ENCODE assay signal across 8 cellular contexts in the genomic region with DNA sequence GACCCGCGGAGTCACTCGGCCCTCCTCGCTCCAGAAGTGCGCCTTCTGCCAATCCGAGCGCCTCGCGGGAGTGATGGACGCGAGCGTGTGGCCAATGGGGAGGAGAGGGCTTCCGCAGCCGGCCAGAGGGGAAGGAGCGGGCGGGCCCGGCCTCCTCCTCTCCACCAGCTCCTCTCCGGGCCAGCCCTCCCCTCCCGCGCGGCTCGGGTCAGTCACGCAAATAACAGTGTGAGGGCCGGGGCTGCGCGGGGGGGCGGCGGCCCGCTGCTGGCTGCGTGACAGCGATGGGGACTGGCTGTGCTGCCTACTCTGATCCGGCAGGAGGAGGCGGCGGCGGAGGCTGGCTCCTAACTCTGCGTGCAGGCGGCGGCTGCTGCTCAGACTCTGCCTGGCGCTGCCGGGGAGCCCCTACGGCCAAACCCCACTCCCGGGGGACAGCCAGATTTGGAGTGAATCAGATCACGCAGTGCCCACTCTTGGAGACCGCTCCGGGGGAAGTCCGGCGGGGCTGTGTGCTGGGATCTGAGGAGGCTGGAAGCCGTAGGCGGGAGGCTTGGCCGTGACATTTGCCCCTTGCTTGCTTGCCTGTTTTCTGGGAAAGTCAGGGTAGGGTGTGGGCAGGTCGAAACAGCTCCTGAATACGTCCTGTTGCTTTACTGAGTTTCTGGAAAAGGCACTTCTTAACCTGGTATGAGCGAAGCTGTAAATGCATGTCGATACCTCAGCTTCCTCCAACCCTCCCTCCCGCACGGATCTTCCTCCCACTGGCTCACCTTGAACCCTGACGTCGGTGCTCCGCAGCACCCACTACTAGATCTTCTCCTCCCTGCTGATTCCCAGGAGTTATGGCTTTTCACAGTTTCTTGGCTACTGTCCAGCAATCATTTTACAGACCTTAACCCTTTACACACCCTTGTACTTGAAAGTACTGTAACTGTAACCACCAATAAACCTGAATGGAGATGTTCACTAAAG.
DNase-seq lines count a peak whose midpoint lies in the region; ATAC-seq and TF ChIP-seq lines count a peak whose summit lies in the region.

No MANE protein-coding gene starts in this region.

- peak overlapping the region; percentile 83 for H3K9ac ChIP-seq in fibroblast of lung (ENCODE audit: insufficient read depth, low read length)

- TF ChIP-seq CTCF in CD8-positive, alpha-beta T cell (IDR thresholded peaks at IDR 0.05), result peak; percentile 52
- peak; percentile 41 to 42 for TF ChIP-seq CTCF in fibroblast of lung (conservative IDR thresholded peaks at IDR 0.05 in 1 of 2, IDR thresholded peaks at IDR 0.05 in 1 of 2; ENCODE audit: low read depth in 1 of 2, low read length in 2 of 2)

- no peaks in the 10 kb centered on the region for H3K27me3 ChIP-seq in CD8-positive, alpha-beta T cell (ENCODE audit: insufficient read depth, low read length)
- no peaks in the 10 kb centered on the region for H3K27me3 ChIP-seq in fibroblast of lung (ENCODE audit: control insufficient read depth, insufficient read depth, low read length)

- peak; percentile 42 for ATAC-seq in CD8-positive, alpha-beta T cell
- peak; percentile 79 for ATAC-seq in GM18868 (IDR thresholded peaks at IDR 0.05; ENCODE audit: unreplicated experiment)
- ATAC-seq in HG03025 (IDR thresholded peaks at IDR 0.05; ENCODE audit: low FRiP score, unreplicated experiment), result peak; percentile 83
- ATAC-seq in naive B cell (ENCODE audit: low read depth in 2 of 2), result peak; percentile 73

- no peaks in the 10 kb centered on the region for H4K20me1 ChIP-seq in fibroblast of lung (ENCODE audit: control insufficient read depth, extremely low read depth, insufficient read depth, low read length)

- no peaks in the 10 kb centered on the region for H3K36me3 ChIP-seq in CD8-positive, alpha-beta T cell (ENCODE audit: insufficient read depth, low read length)
- H3K36me3 ChIP-seq in fibroblast of lung (ENCODE audit: control insufficient read depth, insufficient read depth, low read length), result no peaks in the 10 kb centered on the region

- CTCF ChIA-PET in CD8-positive, alpha-beta T cell (lab: Charles Lee), result interaction anchor here (0.8 to 6.7 kb wide), 21 partner anchors 10 to 228 kb away, joined by 3 to 68 read pairs (median 5); a partner anchor contains a TSS
- CTCF ChIA-PET in activated CD4-positive, alpha-beta memory T cell treated with anti-CD3 and anti-CD28 coated beads for 36 hours (lab: Charles Lee), result interaction anchor here (0.7 to 2.8 kb wide), 17 partner anchors 11 to 305 kb away, joined by 3 to 30 read pairs (median 4); a partner anchor contains a TSS

- no peaks in the 10 kb centered on the region for H3K9me3 ChIP-seq in CD8-positive, alpha-beta T cell (ENCODE audit: low read length)
- H3K9me3 ChIP-seq in fibroblast of lung (ENCODE audit: control insufficient read depth, insufficient read depth, low read depth, low read length), result no peaks in the 10 kb centered on the region

- H3K4me3 ChIP-seq in CD8-positive, alpha-beta T cell (ENCODE audit: low read depth, low read length), result peak overlapping the region; percentile 80
- peak overlapping the region; percentile 65 to 85 (median 78) for H3K4me3 ChIP-seq in fibroblast of lung (replicated peaks in 1 of 4; ENCODE audit: control extremely low read depth in 1 of 4, insufficient read depth in 1 of 4, low read depth in 3 of 4, low read length in 4 of 4)

- intact Hi-C loops in CD8-positive, alpha-beta T cell (cut with DNase I, micrococcal nuclease), result loop anchor here (1.0 to 10.0 kb wide), 11 partner anchors 16 to 609 kb away; a partner anchor contains a TSS
- intact Hi-C loops in activated CD4-positive, alpha-beta memory T cell treated with anti-CD3 and anti-CD28 coated beads for 36 hours (cut with micrococcal nuclease), result loop anchor here (1.0 to 5.0 kb wide), 11 partner anchors 16 to 379 kb away; a partner anchor contains a TSS

- H3K27me3 Mint-ChIP-seq in CD8-positive, alpha-beta T cell (ENCODE audit: low read depth), result no peaks in the 10 kb centered on the region
- H3K27me3 Mint-ChIP-seq in activated CD4-positive, alpha-beta memory T cell treated with anti-CD3 and anti-CD28 coated beads for 36 hours, result no peaks in the 10 kb centered on the region
- no peaks in the 10 kb centered on the region for H3K27me3 Mint-ChIP-seq in naive B cell

- H3K36me3 Mint-ChIP-seq in CD8-positive, alpha-beta T cell, result peaks cover 14% of the 10 kb centered on the region
- H3K36me3 Mint-ChIP-seq in activated CD4-positive, alpha-beta memory T cell treated with anti-CD3 and anti-CD28 coated beads for 36 hours, result no peaks in the 10 kb centered on the region
- H3K36me3 Mint-ChIP-seq in naive B cell, result no peaks in the 10 kb centered on the region

- H3K9me3 Mint-ChIP-seq in CD8-positive, alpha-beta T cell, result no peaks in the 10 kb centered on the region
- no peaks in the 10 kb centered on the region for H3K9me3 Mint-ChIP-seq in activated CD4-positive, alpha-beta memory T cell treated with anti-CD3 and anti-CD28 coated beads for 36 hours
- H3K9me3 Mint-ChIP-seq in naive B cell, result peaks cover 0 to 6% (median 0%) of the 10 kb centered on the region in 7 donors

- peaks cover 19% of the 10 kb centered on the region for H3K4me1 ChIP-seq in CD8-positive, alpha-beta T cell (ENCODE audit: insufficient read depth, low read length)
- H3K4me1 ChIP-seq in fibroblast of lung (ENCODE audit: control insufficient read depth, extremely low read depth, insufficient read depth, low read length), result peaks cover 2% of the 10 kb centered on the region

- peak overlapping the region; percentile 88 for H3K27ac ChIP-seq in CD8-positive, alpha-beta T cell (ENCODE audit: low read depth, low read length)
- H3K27ac ChIP-seq in fibroblast of lung (ENCODE audit: insufficient read depth, low read length), result peak overlapping the region; percentile 98

- H3K27ac Mint-ChIP-seq in CD8-positive, alpha-beta T cell, result peak overlapping the region; percentile 95
- peak overlapping the region; percentile 89 for H3K27ac Mint-ChIP-seq in activated CD4-positive, alpha-beta memory T cell treated with anti-CD3 and anti-CD28 coated beads for 36 hours
- peak overlapping the region; percentile 70 to 98 (median 94) for H3K27ac Mint-ChIP-seq in naive B cell

- peak in 1 of 7 experiments; percentile 18 for DNase-seq in CD8-positive, alpha-beta T cell
- DNase-seq in NCI-H2196 (lab: John Stamatoyannopoulos, UW; ENCODE audit: unreplicated experiment), result peak; percentile 29
- DNase-seq in activated CD4-positive, alpha-beta memory T cell treated with anti-CD3 and anti-CD28 coated beads for 36 hours, result peak; percentile 59
- DNase-seq in fibroblast of lung (ENCODE audit: low read depth in 2 of 2), result peak; percentile 61 to 100
- DNase-seq in naive B cell, result no peak
- DNase-seq in MV-4-11 (lab: John Stamatoyannopoulos, UW), result no peak

- H2AFZ ChIP-seq in fibroblast of lung (ENCODE audit: low read length), result peak overlapping the region; percentile 77

- H3K79me2 ChIP-seq in fibroblast of lung (ENCODE audit: control insufficient read depth, insufficient read depth, low read length), result peaks cover 3% of the 10 kb centered on the region

- H3K4me2 ChIP-seq in fibroblast of lung (ENCODE audit: extremely low read depth, insufficient read depth, low read length), result peak overlapping the region; percentile 100

- H3K4me1 Mint-ChIP-seq in CD8-positive, alpha-beta T cell (ENCODE audit: low read depth), result peaks cover 28% of the 10 kb centered on the region
- H3K4me1 Mint-ChIP-seq in activated CD4-positive, alpha-beta memory T cell treated with anti-CD3 and anti-CD28 coated beads for 36 hours (ENCODE audit: low read depth), result peaks cover 22% of the 10 kb centered on the region
- H3K4me1 Mint-ChIP-seq in naive B cell, result peaks cover 16 to 28% (median 17%) of the 10 kb centered on the region in 3 donors

- H3K4me3 Mint-ChIP-seq in CD8-positive, alpha-beta T cell, result peak overlapping the region; percentile 99
- H3K4me3 Mint-ChIP-seq in activated CD4-positive, alpha-beta memory T cell treated with anti-CD3 and anti-CD28 coated beads for 36 hours, result peak overlapping the region; percentile 95
- peak overlapping the region; percentile 88 to 99 (median 98) for H3K4me3 Mint-ChIP-seq in naive B cell

- POLR2A ChIA-PET in CD8-positive, alpha-beta T cell (lab: Charles Lee), result interaction anchor here (0.7 to 4.9 kb wide), 30 partner anchors 9 to 424 kb away, joined by 3 to 142 read pairs (median 6); a partner anchor contains a TSS
- POLR2A ChIA-PET in activated CD4-positive, alpha-beta memory T cell treated with anti-CD3 and anti-CD28 coated beads for 36 hours (lab: Charles Lee), result interaction anchor here (0.6 to 4.7 kb wide), 14 partner anchors 10 to 227 kb away, joined by 3 to 42 read pairs (median 4); a partner anchor contains a TSS

Comparison
In these comparisons a context has a peak if more than half of its experiments do, and no peak if none do; other contexts are left out.
1. DNase-seq: peak in NCI-H2196 (single experiment), activated CD4-positive, alpha-beta memory T cell treated with anti-CD3 and anti-CD28 coated beads for 36 hours (single experiment) and fibroblast of lung (2 of 2); none in naive B cell (single experiment) and MV-4-11 (single experiment).
2. Peak in every context shown above with its lines, with median percentiles within 50 percentile points of each other: ATAC-seq, H3K27ac Mint-ChIP-seq and H3K4me3 Mint-ChIP-seq.